Comparison of ENCODE assay signal across 8 cellular contexts in genomic region chr2:64636105-64636873, GRCh38. TPM values are rescaled to one million over a fixed set of nuclear protein-coding genes. Genes with fewer than 3 reads are reported as not detected.
A peak's percentile ranks its signal among the peaks of the same experiment; 100 is the strongest.
DNase-seq lines count a peak whose midpoint lies in the region; ATAC-seq and TF ChIP-seq lines count a peak whose summit lies in the region.

No MANE protein-coding gene starts in this region.

- peaks cover 44% of the 10 kb centered on the region for H3K4me1 ChIP-seq in psoas muscle

- CTCF ChIA-PET in activated CD4-positive, alpha-beta T cell treated with anti-CD3 and anti-CD28 coated beads, Interleukin-2, amount 10 ng/mL, durations not matched to agents 7 days and 5 days (lab: Charles Lee), result interaction anchor here (1.1 to 3.3 kb wide), 4 partner anchors 10 to 49 kb away, joined by 3 to 8 read pairs (median 5); no protein-coding TSS in a partner anchor

- H3K4me1 Mint-ChIP-seq in activated CD4-positive, alpha-beta T cell treated with anti-CD3 and anti-CD28 coated beads, Interleukin-2, amount 10 ng/mL, durations not matched to agents 7 days and 5 days, result peaks cover 45% of the 10 kb centered on the region
- H3K4me1 Mint-ChIP-seq in T-helper 17 cell, result peaks cover 31% of the 10 kb centered on the region

- no peaks in the 10 kb centered on the region for H3K27me3 ChIP-seq in psoas muscle (ENCODE audit: insufficient read depth in 3 of 3, low read length in 2 of 3)

- H3K27ac ChIP-seq in psoas muscle, result peak overlapping the region; percentile 20

- DNase-seq in activated CD4-positive, alpha-beta T cell treated with anti-CD3 and anti-CD28 coated beads, Interleukin-2, amount 10 ng/mL, durations not matched to agents 7 days and 5 days, result peak; percentile 8
- no peak for DNase-seq in activated CD4-positive, alpha-beta T cell treated with anti-CD3 and anti-CD28 coated beads for 4 hours
- DNase-seq in T-helper 17 cell (no peak), psoas muscle (no peak), amniotic stem cell (lab: John Stamatoyannopoulos, UW) (no peak), DMS79 treated with DMSO at 0.1 percent for 48 hours (lab: John Stamatoyannopoulos, UW) (no peak)
- no peak for DNase-seq in activated CD4-positive, alpha-beta T cell treated with anti-CD3 and anti-CD28 coated beads for 48 hours

- 69 to 73% (median 69%) methylated on average over 34 to 36 of the region's 36 CpGs for WGBS in psoas muscle, 3 donors

- POLR2A ChIA-PET in activated CD4-positive, alpha-beta T cell treated with anti-CD3 and anti-CD28 coated beads, Interleukin-2, amount 10 ng/mL, durations not matched to agents 7 days and 5 days (lab: Charles Lee), result no interaction called here

- H3K27me3 Mint-ChIP-seq in activated CD4-positive, alpha-beta T cell treated with anti-CD3 and anti-CD28 coated beads, Interleukin-2, amount 10 ng/mL, durations not matched to agents 7 days and 5 days, result no peaks in the 10 kb centered on the region
- H3K27me3 Mint-ChIP-seq in T-helper 17 cell, result no peaks in the 10 kb centered on the region

- no peak overlapping the region for H3K4me3 ChIP-seq in psoas muscle

- ATAC-seq in HG02973 (IDR thresholded peaks at IDR 0.05; ENCODE audit: unreplicated experiment) (peak; percentile 45), T-helper 17 cell (peak; percentile 52), psoas muscle (no peak)

- peak overlapping the region; percentile 5 for H3K4me3 Mint-ChIP-seq in activated CD4-positive, alpha-beta T cell treated with anti-CD3 and anti-CD28 coated beads, Interleukin-2, amount 10 ng/mL, durations not matched to agents 7 days and 5 days
- H3K4me3 Mint-ChIP-seq in T-helper 17 cell, result peak overlapping the region; percentile 71

- no peak for TF ChIP-seq CTCF in psoas muscle (IDR thresholded peaks at IDR 0.05)

- H3K36me3 ChIP-seq in psoas muscle (ENCODE audit: insufficient read depth in 1 of 2, low read depth in 1 of 2), result peaks cover 0 to 38% of the 10 kb centered on the region in 2 donors

- intact Hi-C loops in psoas muscle (cut with DNase I), result no loop called here

- peaks cover 28% of the 10 kb centered on the region for H3K36me3 Mint-ChIP-seq in activated CD4-positive, alpha-beta T cell treated with anti-CD3 and anti-CD28 coated beads, Interleukin-2, amount 10 ng/mL, durations not matched to agents 7 days and 5 days (ENCODE audit: low read depth)
- peaks cover 8% of the 10 kb centered on the region for H3K36me3 Mint-ChIP-seq in T-helper 17 cell (ENCODE audit: low read depth)

- H3K9me3 Mint-ChIP-seq in activated CD4-positive, alpha-beta T cell treated with anti-CD3 and anti-CD28 coated beads, Interleukin-2, amount 10 ng/mL, durations not matched to agents 7 days and 5 days, result no peaks in the 10 kb centered on the region

- H3K27ac Mint-ChIP-seq in activated CD4-positive, alpha-beta T cell treated with anti-CD3 and anti-CD28 coated beads, Interleukin-2, amount 10 ng/mL, durations not matched to agents 7 days and 5 days, result peak overlapping the region; percentile 83
- peak overlapping the region; percentile 32 for H3K27ac Mint-ChIP-seq in T-helper 17 cell

- no peaks in the 10 kb centered on the region for H3K9me3 ChIP-seq in T-helper 17 cell (ENCODE audit: control insufficient read depth, low read length, poor library complexity, severe bottlenecking)
- H3K9me3 ChIP-seq in psoas muscle, result no peaks in the 10 kb centered on the region

RNA-seq across cellular contexts. Expression of gene SERTAD2, which starts 17.4 kb away (rescaled TPM):
- 10 to 100 TPM; 16.9 to 18.7 TPM for total RNA-seq in activated CD4-positive, alpha-beta T cell treated with anti-CD3 and anti-CD28 coated beads, Interleukin-2, amount 10 ng/mL, durations not matched to agents 7 days and 5 days
- total RNA-seq in T-helper 17 cell (10 to 100 TPM; 26.4 to 31.1 TPM), psoas muscle (10 to 100 TPM; 10.3 to 13.2 (median 11.5) TPM)
- 1 to 10 TPM; 3.3 to 9.2 (median 4.1) TPM for polyA plus RNA-seq in psoas muscle

Comparison
In these comparisons a context has a peak if more than half of its experiments do, and no peak if none do; other contexts are left out.
1. ATAC-seq: peak in HG02973 (single experiment) and T-helper 17 cell (single experiment); none in psoas muscle (0 of 4).